In the genomic region with DNA sequence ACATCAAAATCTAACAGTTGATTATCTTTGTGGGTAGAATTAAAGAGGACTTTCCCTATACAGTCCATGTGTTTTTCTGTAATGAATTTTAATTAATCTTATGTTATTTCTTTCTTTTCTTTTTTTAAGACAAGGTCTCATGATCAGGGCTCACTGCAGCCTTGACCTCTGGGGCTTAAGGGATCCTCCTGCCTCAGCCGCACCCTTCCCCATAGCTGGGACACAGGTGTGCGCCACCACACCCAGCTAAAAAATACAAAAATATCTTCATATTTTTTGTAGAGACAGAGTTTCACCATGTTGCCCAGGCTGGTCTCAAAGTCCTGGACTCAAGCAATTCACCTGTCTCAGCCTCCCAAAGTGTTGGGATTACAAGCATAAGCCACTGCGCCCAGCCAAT, we compare ENCODE assay signal across 22 cellular contexts. TPM values are rescaled to one million over a fixed set of nuclear protein-coding genes. Genes with fewer than 3 reads are reported as not detected.
A peak's percentile ranks its signal among the peaks of the same experiment; 100 is the strongest.
DNase-seq lines count a peak whose midpoint lies in the region; ATAC-seq, FAIRE-seq and TF ChIP-seq lines count a peak whose summit lies in the region.
"Had no signal": no experiment of that assay in that cellular context is flagged by ENCODE, and none has a peak within 500 bp of the region (broad histone marks: within the 10 kb centered on the region; RNA-seq: fewer than 3 reads in every experiment).

No MANE protein-coding gene starts in this region.

- H3K27ac ChIP-seq in OCI-LY3 (ENCODE audit: low read length) (peak overlapping the region; percentile 96), GM12878 (ENCODE audit: control insufficient read depth, insufficient read depth) (peak overlapping the region; percentile 96), thymus (ENCODE audit: low read depth) (peak overlapping the region; percentile 18)
- H3K27ac ChIP-seq: 22Rv1, C4-2B, foreskin keratinocyte, VCaP had no signal

- peak overlapping the region; percentile 95 for H3K9ac ChIP-seq in OCI-LY3 (ENCODE audit: low read length)
- 0 out of 2 replicates have a peak overlapping the region, but pooled peaks have one; percentile 13 for H3K9ac ChIP-seq in GM12878 (ENCODE audit: control insufficient read depth, insufficient read depth, low read length)

- TF ChIP-seq RAD21 in GM12878 (IDR thresholded peaks at IDR 0.05; ENCODE audit: insufficient read depth, low read depth, low read length) = no peak

- no peaks in the 10 kb centered on the region for H3K9me3 Mint-ChIP-seq in activated CD4-positive, alpha-beta T cell treated with anti-CD3 and anti-CD28 coated beads for 36 hours (ENCODE audit: low read depth)

- H2AFZ ChIP-seq in OCI-LY3 (ENCODE audit: low read depth, low read length) (no peak overlapping the region), GM12878 (ENCODE audit: control insufficient read depth, low read depth, low read length) (no peak overlapping the region)

- intact Hi-C loops in activated CD4-positive, alpha-beta T cell treated with anti-CD3 and anti-CD28 coated beads for 36 hours (cut with DNase I, micrococcal nuclease) = no loop called here
- intact Hi-C loops in GM12878 (cut with micrococcal nuclease; ENCODE audit: unreplicated experiment) = loop anchor here (5.0 kb wide), 1 partner anchor 223 kb away; the partner anchor contains the start of gene CCDC90B

- POLR2A ChIA-PET in activated CD4-positive, alpha-beta T cell treated with anti-CD3 and anti-CD28 coated beads for 36 hours (lab: Charles Lee) = interaction anchor here (0.6 to 1.3 kb wide), 2 partner anchors 92 to 122 kb away, joined by 3 to 9 read pairs; no protein-coding TSS in a partner anchor
- POLR2A ChIA-PET in GM12878 (lab: Charles Lee) = interaction anchor here (0.6 to 12.1 kb wide), 18 partner anchors 7 to 163 kb away, joined by 3 to 142 read pairs (median 4); partner anchors contain the start of genes DDIAS, PCF11 and RAB30

- TF ChIP-seq CTCF in OCI-LY3 (IDR thresholded peaks at IDR 0.05; ENCODE audit: low read depth, low read length) (no peak), GM12878 (IDR thresholded peaks at IDR 0.05 in 2 of 3, conservative IDR thresholded peaks at IDR 0.05 in 1 of 3; ENCODE audit: control insufficient read depth in 2 of 3, extremely low read depth in 1 of 3, insufficient read depth in 1 of 3, low read depth in 3 of 3, low read length in 3 of 3) (no peak)

- no peaks in the 10 kb centered on the region for H3K27me3 Mint-ChIP-seq in activated CD4-positive, alpha-beta T cell treated with anti-CD3 and anti-CD28 coated beads for 36 hours
- H3K27me3 Mint-ChIP-seq: activated CD4-positive, alpha-beta memory T cell treated with anti-CD3 and anti-CD28 coated beads, Interleukin-2, amount 10 ng/mL, durations not matched to agents 7 days and 5 days had no signal

- peaks cover 69% of the 10 kb centered on the region for H3K4me1 Mint-ChIP-seq in activated CD4-positive, alpha-beta T cell treated with anti-CD3 and anti-CD28 coated beads for 36 hours

- FAIRE-seq in GM12878 (lab: Jason Lieb, UNC) (no peak), H54 (lab: Jason Lieb, UNC) (no peak)
- FAIRE-seq: colon, endothelial cell of umbilical vein had no signal

- SMC1A ChIA-PET in GM12878 (lab: Charles Lee; ENCODE audit: uncharacterized antibody, unreplicated experiment) = interaction anchor here (0.7 to 9.2 kb wide), 21 partner anchors 9 to 144 kb away, joined by 3 to 138 read pairs (median 5); partner anchors contain the start of gene ANKRD42

- DNase-seq in activated CD4-positive, alpha-beta T cell treated with anti-CD3 and anti-CD28 coated beads for 36 hours = no peak
- DNase-seq in activated CD4-positive, alpha-beta T cell treated with anti-CD3 and anti-CD28 coated beads, Interleukin-2, amount 50 U/mL, for 4 hours = no peak
- no peak for DNase-seq in GM12878 (ENCODE audit: low read depth, low spot score)
- DNase-seq in H54 (ENCODE audit: insufficient read length, low spot score) = no peak
- no peak for DNase-seq in cerebellum (ENCODE audit: low spot score)
- DNase-seq: activated CD4-positive, alpha-beta memory T cell treated with anti-CD3 and anti-CD28 coated beads, Interleukin-2, amount 10 ng/mL, durations not matched to agents 7 days and 5 days; activated gamma-delta T cell treated with Interleukin-2 at 50 U/mL for 16 hours; foreskin keratinocyte; HCEC 1CT; NCI-H1436 treated with DMSO at 0.1 percent for 48 hours; NCI-H2171 treated with DMSO at 0.1 percent for 48 hours; occipital lobe; sigmoid colon; stimulated activated CD4-positive, alpha-beta T cell treated with anti-CD3 and anti-CD28 coated beads, Interleukin-1b, Interleukin-23, amount 100 ng/mL, for 48 hours had no signal

- CTCF ChIA-PET in activated CD4-positive, alpha-beta T cell treated with anti-CD3 and anti-CD28 coated beads for 36 hours (lab: Charles Lee) = interaction anchor here (0.7 to 0.9 kb wide), 2 partner anchors 89 to 118 kb away, joined by 3 to 4 read pairs; no protein-coding TSS in a partner anchor
- CTCF ChIA-PET in GM12878 (lab: Yijun Ruan, JAX) = interaction anchor here (0.7 to 2.5 kb wide), 5 partner anchors 8 to 218 kb away, joined by 3 to 11 read pairs (median 4); partner anchors contain the start of gene RAB30

- RAD21 ChIA-PET in GM12878 (lab: Charles Lee; ENCODE audit: unreplicated experiment) = interaction anchor here (0.7 to 7.3 kb wide), 15 partner anchors 8 to 197 kb away, joined by 3 to 96 read pairs (median 5); partner anchors contain the start of genes DDIAS, PCF11, PRCP and RAB30

- in situ Hi-C loops in GM12878 (cut with MboI) = no loop called here

- H3K4me1 ChIP-seq in OCI-LY3 (ENCODE audit: low read length) (peaks cover 92% of the 10 kb centered on the region), GM12878 (ENCODE audit: control insufficient read depth, insufficient read depth, low read length) (peaks cover 50% of the 10 kb centered on the region), thymus (ENCODE audit: control insufficient read depth, insufficient read depth, low read length) (peaks cover 4% of the 10 kb centered on the region)

- H3K79me2 ChIP-seq in OCI-LY3 (ENCODE audit: low read length) = peaks cover 88% of the 10 kb centered on the region
- H3K79me2 ChIP-seq in GM12878 (ENCODE audit: control insufficient read depth, insufficient read depth, low read length) = peaks cover 67% of the 10 kb centered on the region

- H3K9me3 ChIP-seq in OCI-LY3 (ENCODE audit: insufficient read depth, low read length) (peaks cover 17% of the 10 kb centered on the region), GM12878 (replicated peaks; ENCODE audit: control insufficient read depth, insufficient read depth, low read length) (peaks cover 23% of the 10 kb centered on the region), thymus (ENCODE audit: control insufficient read depth) (no peaks in the 10 kb centered on the region)
- H3K9me3 ChIP-seq: sigmoid colon had no signal

- H3K27ac Mint-ChIP-seq in activated CD4-positive, alpha-beta T cell treated with anti-CD3 and anti-CD28 coated beads for 36 hours = peak overlapping the region; percentile 99

- H3K4me3 ChIP-seq in OCI-LY3 (ENCODE audit: low read length) = peak overlapping the region; percentile 89
- H3K4me3 ChIP-seq in GM12878 = peak overlapping the region; percentile 57; the same call in 1 of the 2 replicates
- no peak overlapping the region for H3K4me3 ChIP-seq in thymus (ENCODE audit: low read length)
- H3K4me3 ChIP-seq: sigmoid colon had no signal

- 35% methylated on average over 3 of the region's 3 CpGs for WGBS in GM12878 (ENCODE audit: insufficient coverage, insufficient replicate concordance, low lambda C conversion rate, missing lambda C conversion rate)
- WGBS in thymus = 98% methylated on average over 3 of the region's 3 CpGs

- TF ChIP-seq POLR2A in GM12878 (IDR thresholded peaks at IDR 0.05; ENCODE audit: low read depth, low read length) = no peak
- no peak for TF ChIP-seq POLR2A in H54 (IDR thresholded peaks at IDR 0.05; ENCODE audit: low read depth, low read length)

- no peak for ATAC-seq in activated CD4-positive, alpha-beta T cell treated with anti-CD3 and anti-CD28 coated beads for 36 hours
- ATAC-seq in GM12878 (no peak), HG03196 (IDR thresholded peaks at IDR 0.05; ENCODE audit: unreplicated experiment) (no peak)

- peaks cover 11% of the 10 kb centered on the region for H3K36me3 Mint-ChIP-seq in activated CD4-positive, alpha-beta T cell treated with anti-CD3 and anti-CD28 coated beads for 36 hours (ENCODE audit: low read depth)

- no TSS peak for BruUV-seq in GM12878 (replicated peaks; lab: Mats Ljungman, UMichigan)

- H3K36me3 ChIP-seq in OCI-LY3 (replicated peaks; ENCODE audit: low read depth, low read length) = peaks cover 65% of the 10 kb centered on the region
- H3K36me3 ChIP-seq in GM12878 (ENCODE audit: control insufficient read depth in 2 of 2, insufficient read depth in 2 of 2, low read length in 1 of 2) = peaks cover 0 to 4% of the 10 kb centered on the region in 2 experiments; a peak in 2 of 4 replicates
- peaks cover 3% of the 10 kb centered on the region for H3K36me3 ChIP-seq in thymus (ENCODE audit: control insufficient read depth, insufficient read depth)
- H3K36me3 ChIP-seq: sigmoid colon had no signal

- H3K4me2 ChIP-seq in OCI-LY3 (ENCODE audit: low read length) (peak overlapping the region; percentile 96), GM12878 (ENCODE audit: control insufficient read depth, insufficient read depth) (peak overlapping the region; percentile 83)

- H3K27me3 ChIP-seq in OCI-LY3 (ENCODE audit: low read depth, low read length) (no peaks in the 10 kb centered on the region), GM12878 (replicated peaks in 1 of 2; ENCODE audit: control insufficient read depth in 2 of 2, insufficient read depth in 2 of 2, low read length in 1 of 2) (no peaks in the 10 kb centered on the region), thymus (ENCODE audit: control insufficient read depth, insufficient read depth) (peaks cover 6% of the 10 kb centered on the region)
- H3K27me3 ChIP-seq: foreskin keratinocyte, sigmoid colon had no signal

- TF ChIP-seq EP300 in GM12878 (IDR thresholded peaks at IDR 0.05; ENCODE audit: borderline replicate concordance in 1 of 2, control insufficient read depth in 1 of 2, low read depth in 2 of 2, low read length in 2 of 2) = no peak

- no peak overlapping the region for H3K4me3 Mint-ChIP-seq in activated CD4-positive, alpha-beta T cell treated with anti-CD3 and anti-CD28 coated beads for 36 hours

- H4K20me1 ChIP-seq in OCI-LY3 (ENCODE audit: insufficient read depth, low read length) (peaks cover 17% of the 10 kb centered on the region), GM12878 (ENCODE audit: control insufficient read depth, insufficient read depth) (no peaks in the 10 kb centered on the region)

RNA-seq across cellular contexts. Expression of gene RAB30, which starts 7.7 kb away (rescaled TPM):
- 10 to 100 TPM; 11.4 to 13.2 TPM for total RNA-seq in activated CD4-positive, alpha-beta T cell treated with anti-CD3 and anti-CD28 coated beads for 36 hours
- 49.2 and 55.3 TPM in 2 replicates for total RNA-seq in GM12878 (2013; cell fraction: nucleolus; rRNA removed)
- total RNA-seq in GM12878 (2014; rRNA removed) = 13.0 and 14.2 TPM in 2 replicates
- total RNA-seq in GM12878 (2014; rRNA removed; fragmentation: Illumina TruSeq; extraction: Trizol) = 15.2 and 16.1 TPM in 2 replicates
- 23.9 and 24.8 TPM in 2 replicates for total RNA-seq in GM12878 (2021)
- polyA plus RNA-seq in GM12878 (2011; ENCODE audit: low read depth) = 39.6 TPM
- 23.0 and 26.7 TPM in 2 replicates for polyA plus RNA-seq in GM12878 (2011; rRNA removed)
- polyA plus RNA-seq in GM12878 (2011; cell fraction: cytosol; rRNA removed) = 9.5 and 13.4 TPM in 2 replicates
- 13.5 and 14.2 TPM in 2 replicates for polyA plus RNA-seq in GM12878 (2011; cell fraction: nucleus; rRNA removed)
- 19.1 and 30.2 TPM in 2 replicates for polyA plus RNA-seq in GM12878 (2012)
- 22.5 and 32.9 TPM in 2 replicates for polyA plus RNA-seq in GM12878 (2014; fragmentation: Illumina TruSeq; extraction: Trizol)
- polyA plus RNA-seq in GM12878 (2014; fragmentation: Nextera tagmentation; extraction: Ambion mirVana) = 10 to 100 TPM in 1 of 2 experiments, 1 to 10 TPM in 1; 9.8 to 14.2 TPM
- polyA plus RNA-seq in GM12878 (2014; rRNA removed) = 8.0 and 11.7 TPM in 2 replicates
- polyA plus RNA-seq in GM12878 (2016; fragmentation: Nextera tagmentation; extraction: Ambion mirVana) = 10 to 100 TPM; 22.2 TPM
- polyA minus RNA-seq in GM12878 (2011; rRNA and poly(A)+ RNA removed) = 14.5 and 29.4 TPM in 2 replicates
- 6.9 and 11.0 TPM in 2 replicates for polyA minus RNA-seq in GM12878 (2011; cell fraction: cytosol; rRNA and poly(A)+ RNA removed)
- polyA minus RNA-seq in GM12878 (2011; cell fraction: nucleus; rRNA and poly(A)+ RNA removed) = 11.6 and 16.6 TPM in 2 replicates
- polyA plus RNA-seq in thymus = 7.5 TPM
- 53.4 TPM for total RNA-seq in cerebellum

Comparison
In these comparisons a context has a peak if more than half of its experiments do, and no peak if none do; other contexts are left out.
1. H3K27ac ChIP-seq: peak in every context shown above with its lines; median percentile 96 in OCI-LY3; 96 in GM12878; 18 in thymus.